ENCODE assay signal across 21 cellular contexts in the genomic region with DNA sequence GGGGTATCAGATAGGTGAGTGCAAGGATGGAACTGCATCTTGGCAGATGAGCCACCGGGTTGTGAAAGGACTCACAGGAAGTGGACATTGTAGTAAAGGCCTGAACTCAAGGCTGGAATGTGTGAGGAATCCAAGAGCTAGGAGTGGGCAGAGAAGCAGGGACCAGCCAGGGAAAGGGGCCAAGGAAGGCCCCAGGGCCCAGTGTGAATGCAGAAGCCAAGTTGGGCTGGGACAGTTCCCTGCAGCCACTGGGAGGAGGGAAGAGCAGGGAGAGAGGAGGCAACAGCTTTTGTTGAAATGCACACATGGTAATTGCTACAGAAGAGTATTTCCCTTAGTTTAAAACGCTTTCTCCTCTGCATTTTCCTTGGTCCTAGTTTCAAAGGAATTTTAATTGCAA. TPM values are rescaled to one million over a fixed set of nuclear protein-coding genes. Genes with fewer than 3 reads are reported as not detected.
DNase-seq lines count a peak whose midpoint lies in the region; ATAC-seq, FAIRE-seq and TF ChIP-seq lines count a peak whose summit lies in the region.
"Had no signal": no experiment of that assay in that cellular context is flagged by ENCODE, and none has a peak within 500 bp of the region (broad histone marks: within the 10 kb centered on the region; RNA-seq: fewer than 3 reads in every experiment).

No MANE protein-coding gene starts in this region.

- no peak overlapping the region; the same call in 1 of the 2 replicates for H3K18ac ChIP-seq in H1 (ENCODE audit: extremely low read depth, low read length)

- H3K4ac ChIP-seq in H1 (replicated peaks; ENCODE audit: insufficient read length, low read depth, low read length), result no peak overlapping the region

- no peak overlapping the region for H3K4me2 ChIP-seq in H1 (ENCODE audit: insufficient read depth in 1 of 2, low read depth in 2 of 2, low read length in 2 of 2)
- H3K4me2 ChIP-seq: BLaER1 had no signal

- no peaks in the 10 kb centered on the region for H3K23me2 ChIP-seq in H1 (ENCODE audit: low read depth, low read length)

- H3K79me1 ChIP-seq in H1 (ENCODE audit: low read depth, low read length), result no peaks in the 10 kb centered on the region

- no peaks in the 10 kb centered on the region for H3K79me2 ChIP-seq in H1 (ENCODE audit: control insufficient read depth in 1 of 2, insufficient read depth in 2 of 2, low read length in 2 of 2)

- no peak for TF ChIP-seq POLR2A in H1 (IDR thresholded peaks at IDR 0.05; ENCODE audit: control extremely low read depth in 1 of 2, low read depth in 2 of 2, low read length in 2 of 2)
- no peak for TF ChIP-seq POLR2A in gastroesophageal sphincter (IDR thresholded peaks at IDR 0.05)
- no peak for TF ChIP-seq POLR2A in GM12892 (IDR thresholded peaks at IDR 0.05; ENCODE audit: low read depth, low read length)

- H2AFZ ChIP-seq in H1 (ENCODE audit: low read length), result peak overlapping the region; percentile 52
- H2AFZ ChIP-seq: GM23248 had no signal

- no peak for TF ChIP-seq RAD21 in H1 (IDR thresholded peaks at IDR 0.05 in 1 of 2, conservative IDR thresholded peaks at IDR 0.05 in 1 of 2; ENCODE audit: low read depth in 2 of 2, low read length in 2 of 2)

- no peak overlapping the region for H2BK15ac ChIP-seq in H1 (ENCODE audit: low read length)

- no peak overlapping the region for H4K8ac ChIP-seq in H1 (ENCODE audit: extremely low read depth, insufficient read depth, low read length)

- no peak for FAIRE-seq in H1 (lab: Jason Lieb, UNC)
- no peak for FAIRE-seq in GM12892 (lab: Jason Lieb, UNC)
- FAIRE-seq: G401.6, GM12891, GM18507 had no signal

- H4K5ac ChIP-seq in H1 (ENCODE audit: insufficient read length, low read depth, low read length), result no peak overlapping the region

- no peak for ATAC-seq in gastroesophageal sphincter

- no peak overlapping the region for H2BK20ac ChIP-seq in H1 (ENCODE audit: low read length)

- no peaks in the 10 kb centered on the region for H3K36me3 ChIP-seq in H7 (replicated peaks; ENCODE audit: control insufficient read depth, insufficient read depth, low read length)
- H3K36me3 ChIP-seq in H1 (ENCODE audit: control insufficient read depth in 2 of 4, insufficient read depth in 4 of 4, low read length in 3 of 4), result no peaks in the 10 kb centered on the region
- H3K36me3 ChIP-seq in right atrium auricular region, result no peaks in the 10 kb centered on the region
- no peaks in the 10 kb centered on the region for H3K36me3 ChIP-seq in gastroesophageal sphincter
- H3K36me3 ChIP-seq: BLaER1 had no signal

- no peak for TF ChIP-seq CTCF in H1 (IDR thresholded peaks at IDR 0.05; ENCODE audit: control extremely low read depth in 1 of 3, insufficient read depth in 1 of 3, low read depth in 1 of 3, low read length in 3 of 3)
- no peak for TF ChIP-seq CTCF in right atrium auricular region (IDR thresholded peaks at IDR 0.05)
- TF ChIP-seq CTCF in gastroesophageal sphincter (IDR thresholded peaks at IDR 0.05), result no peak

- H3K4me3 ChIP-seq in H7 (ENCODE audit: insufficient read depth, low read depth, low read length) (no peak overlapping the region), H1 (ENCODE audit: extremely low read depth in 1 of 4, insufficient read depth in 2 of 4, low read depth in 3 of 4, low read length in 4 of 4) (no peak overlapping the region), right atrium auricular region (no peak overlapping the region), gastroesophageal sphincter (no peak overlapping the region)
- H3K4me3 ChIP-seq: BLaER1, GM23248 had no signal

- WGBS in H1 (ENCODE audit: extremely low coverage in 1 of 2, insufficient coverage in 1 of 2, insufficient read length in 1 of 2, insufficient replicate concordance in 2 of 2, low coverage in 1 of 2, low lambda C conversion rate in 2 of 2, missing lambda C conversion rate in 1 of 2), 2 experiments, result 66% methylated on average over 2 of the region's 2 CpGs; no CpG with 5 or more reads in 1 of the 2 experiments
- 25 to 60% methylated on average over 1 to 2 of the region's 2 CpGs for WGBS in gastroesophageal sphincter (ENCODE audit: low coverage in 1 of 2), 2 donors

- no peak overlapping the region for H3K56ac ChIP-seq in H1 (replicated peaks; ENCODE audit: insufficient read length, low read depth, low read length)

- no peaks in the 10 kb centered on the region for H3K9me3 ChIP-seq in H1 (ENCODE audit: insufficient read depth in 2 of 2, low read depth in 1 of 2, low read length in 1 of 2)
- H3K9me3 ChIP-seq in right atrium auricular region, result peaks cover 0 to 16% of the 10 kb centered on the region in 2 donors
- peaks cover 0 to 31% (median 0%) of the 10 kb centered on the region in 3 donors for H3K9me3 ChIP-seq in gastroesophageal sphincter

- no peak overlapping the region for H3K23ac ChIP-seq in H1 (ENCODE audit: insufficient read length)

- TF ChIP-seq EP300 in H1 (IDR thresholded peaks at IDR 0.05; ENCODE audit: borderline replicate concordance in 1 of 2, low read depth in 2 of 2, low read length in 2 of 2) (no peak), gastroesophageal sphincter (IDR thresholded peaks at IDR 0.05) (no peak)

- no peak overlapping the region for H3K14ac ChIP-seq in H1 (ENCODE audit: insufficient read length)

- POLR2A ChIA-PET in H1 (lab: Charles Lee; ENCODE audit: partially characterized antibody), result interaction anchor here (1.2 kb wide), 2 partner anchors 13 to 107 kb away, joined by 3 read pairs; no protein-coding TSS in a partner anchor

- H3K4me1 ChIP-seq in H1 (replicated peaks in 1 of 4; ENCODE audit: control insufficient read depth in 3 of 4, insufficient read depth in 4 of 4, low read length in 3 of 4) (peaks cover 0 to 13% (median 3%) of the 10 kb centered on the region in 4 experiments; a peak in 5 of 7 replicates), right atrium auricular region (no peaks in the 10 kb centered on the region), gastroesophageal sphincter (no peaks in the 10 kb centered on the region)
- H3K4me1 ChIP-seq: BLaER1 had no signal

- no peak overlapping the region for H3K9ac ChIP-seq in H1 (replicated peaks in 1 of 4; ENCODE audit: extremely low read depth in 1 of 4, low read depth in 3 of 4, low read length in 3 of 4)
- H3K9ac ChIP-seq: BLaER1, GM23248 had no signal

- H4K20me1 ChIP-seq in H1 (replicated peaks in 1 of 2; ENCODE audit: control insufficient read depth in 1 of 2, insufficient read depth in 2 of 2, low read length in 2 of 2), result peaks cover 0 to 2% of the 10 kb centered on the region in 2 experiments
- H4K20me1 ChIP-seq: BLaER1 had no signal

- H3K27me3 ChIP-seq in H7 (ENCODE audit: control insufficient read depth, insufficient read depth, low read length) (no peaks in the 10 kb centered on the region), H1 (replicated peaks in 1 of 4; ENCODE audit: control insufficient read depth in 3 of 4, extremely low read depth in 1 of 4, insufficient read depth in 3 of 4, low read length in 3 of 4) (no peaks in the 10 kb centered on the region; a peak in 1 of 7 replicates), right atrium auricular region (no peaks in the 10 kb centered on the region), gastroesophageal sphincter (peaks cover 97% of the 10 kb centered on the region)
- H3K27me3 ChIP-seq: BLaER1 had no signal

- CTCF ChIA-PET in H1 (lab: Charles Lee; ENCODE audit: partially characterized antibody), result interaction anchor here (0.8 to 1.8 kb wide), 6 partner anchors 9 to 145 kb away, joined by 3 to 6 read pairs (median 3); no protein-coding TSS in a partner anchor

- H2BK120ac ChIP-seq in H1 (replicated peaks; ENCODE audit: low read depth, low read length), result no peak overlapping the region

- no peak overlapping the region for H2BK12ac ChIP-seq in H1 (ENCODE audit: low read depth, low read length)

- no peak overlapping the region for H2AK5ac ChIP-seq in H1 (ENCODE audit: low read depth, low read length)

- no peak overlapping the region for H3K27ac ChIP-seq in H1 (ENCODE audit: low read depth, low read length)
- H3K27ac ChIP-seq in right atrium auricular region, result no peak overlapping the region
- no peak overlapping the region for H3K27ac ChIP-seq in gastroesophageal sphincter
- H3K27ac ChIP-seq: BLaER1, GM23248 had no signal

- peak overlapping the region; percentile 26; the same call in 1 of the 2 replicates for H2BK5ac ChIP-seq in H1 (ENCODE audit: low read depth, low read length)

- DNase-seq in ELF-1 (ENCODE audit: low read depth, low spot score) (peak; percentile 53), H7 (peak; percentile 66), H1 (ENCODE audit: low read depth in 1 of 2, low spot score in 2 of 2) (no peak), iPS-NIHi7 (ENCODE audit: extremely low spot score) (peak; percentile 38), right atrium auricular region (ENCODE audit: low spot score) (no peak), GM12892 (ENCODE audit: insufficient read length) (no peak), inferior parietal cortex (ENCODE audit: extremely low spot score) (no peak)
- DNase-seq: 8988T; CD4-positive, alpha-beta memory T cell; DMS79 treated with DMSO at 0.1 percent for 48 hours; GM23248; H9 had no signal

- H4K91ac ChIP-seq in H1 (replicated peaks; ENCODE audit: insufficient read length, low read length), result no peak overlapping the region

TF ChIP-seq in H1, 55 proteins besides CTCF, POLR2A, EP300 and RAD21:
- TF ChIP-seq TEAD4 (IDR thresholded peaks at IDR 0.05; ENCODE audit: low read depth, low read length) (0 out of 2 replicates have a peak, but pooled peaks have one; percentile 30), CHD2 (IDR thresholded peaks at IDR 0.05; ENCODE audit: low read length) (no peak)

RNA-seq across cellular contexts. Expression of a gene that starts 34.6 kb away (rescaled TPM):
- total RNA-seq in H7 (2014; rRNA removed; shearing (Covaris generic)), result 0.03 TPM in 1 of 2 replicates, not detected in the other
- total RNA-seq in H1 (2021; fragmentation: NEBNext Ultra II Directional; extraction: Animal tissue kit (Norgen Biotek cat#: 25700)), result 0.39 and 0.46 TPM in 2 replicates
- 0.31 and 0.35 TPM in 2 replicates for polyA plus RNA-seq in H1 (2011; rRNA removed)
- polyA plus RNA-seq in H1 (2011; cell fraction: cytosol; rRNA removed), result 0.21 TPM
- polyA plus RNA-seq in H1 (2011; cell fraction: nucleus; rRNA removed), result 0.48 TPM
- polyA plus RNA-seq in H1 (2012, experiment 1 of 2), result 0.16 to 0.66 TPM (median 0.48 TPM) in 3 of 4 replicates, not detected in the other
- polyA plus RNA-seq in H1 (2012, experiment 2 of 2), result 0.14 TPM
- polyA plus RNA-seq in H1 (2013, experiment 1 of 2), result 0.12 TPM
- polyA plus RNA-seq in H1 (2013, experiment 2 of 2), result 0.15 TPM
- polyA minus RNA-seq in H1 (2011; rRNA and poly(A)+ RNA removed), result 0.16 and 0.34 TPM in 2 replicates
- polyA minus RNA-seq in H1 (2011; cell fraction: cytosol; rRNA and poly(A)+ RNA removed), result not detected
- 0.70 TPM for polyA minus RNA-seq in H1 (2011; cell fraction: nucleus; rRNA and poly(A)+ RNA removed)
- total RNA-seq in right atrium auricular region (1 to 10 TPM in 1 of 2 donors, under 1 TPM in 1; 0.67 to 4.4 TPM), gastroesophageal sphincter (under 1 TPM in 1 of 4 donors, not detected in 3; 0.15 TPM)
- not detected for polyA plus RNA-seq in GM12892 (2012; ENCODE audit: missing spikeins)
- total RNA-seq: A673; CD4-positive, alpha-beta memory T cell; GM23248; H9; HT-29 had no signal
- polyA plus RNA-seq: AG04450; CD14-positive monocyte; CD4-positive, alpha-beta memory T cell; GM23248 had no signal

Comparison
In these comparisons a context has a peak if more than half of its experiments do, and no peak if none do; other contexts are left out.
1. DNase-seq: peak in ELF-1 (single experiment), H7 (single experiment) and iPS-NIHi7 (single experiment); none in H1 (0 of 2), right atrium auricular region (single experiment), GM12892 (single experiment) and inferior parietal cortex (single experiment).